ENCODE assay signal across 17 cellular contexts in the genomic region with DNA sequence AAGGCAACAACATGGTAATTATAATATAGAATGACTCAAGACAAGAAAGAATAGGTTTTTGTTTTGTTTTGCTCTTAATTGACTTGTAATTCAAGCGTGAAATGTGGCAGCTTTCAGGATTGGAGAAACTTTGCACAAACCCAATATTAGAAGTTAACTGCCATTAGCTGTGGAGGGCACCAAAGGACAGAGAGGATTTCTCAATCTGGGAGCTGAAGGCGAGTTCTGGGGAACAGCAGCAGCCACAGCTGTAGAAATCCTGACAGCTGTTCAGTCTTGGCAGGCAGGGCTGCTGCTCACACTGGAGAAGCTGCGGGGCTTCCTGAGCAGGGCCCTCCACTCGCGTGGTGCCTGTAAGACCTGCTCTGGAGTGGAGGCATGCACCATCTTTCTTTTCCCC. TPM values are rescaled to one million over a fixed set of nuclear protein-coding genes. Genes with fewer than 3 reads are reported as not detected.
DNase-seq lines count a peak whose midpoint lies in the region; ATAC-seq and TF ChIP-seq lines count a peak whose summit lies in the region.
"Had no signal": no experiment of that assay in that cellular context is flagged by ENCODE, and none has a peak within 500 bp of the region (broad histone marks: within the 10 kb centered on the region; RNA-seq: fewer than 3 reads in every experiment).

No MANE protein-coding gene starts in this region.

- peak; percentile 60 for DNase-seq in AG10803 (ENCODE audit: low read depth)
- no peak for DNase-seq in NT2/D1 (ENCODE audit: low read depth, low spot score)
- peak in 4 of 5 donors; percentile 55 to 80 (median 68) for DNase-seq in heart left ventricle
- peak; percentile 50 to 77 for DNase-seq in psoas muscle
- DNase-seq in activated gamma-delta T cell (lab: John Stamatoyannopoulos, UW) = no peak
- no peak for DNase-seq in HuH-7 (ENCODE audit: low spot score)
- DNase-seq: activated CD8-positive, alpha-beta memory T cell treated with anti-CD3 and anti-CD28 coated beads, Interleukin-2, amount 10 ng/mL, durations not matched to agents 7 days and 5 days; activated naive CD4-positive, alpha-beta T cell; effector CD8-positive, alpha-beta T cell; H7; islet precursor cell; KBM-7; NCI-H146; stimulated activated CD4-positive, alpha-beta T cell treated with anti-CD3 and anti-CD28 coated beads, Interleukin-4, amount 100 ng/mL, for 24 hours; T-cell had no signal

- H3K4me3 ChIP-seq in AG10803 (ENCODE audit: low read length) = no peak overlapping the region
- H3K4me3 ChIP-seq in NT2/D1 (ENCODE audit: insufficient read length, low read depth) = no peak overlapping the region
- H3K4me3 ChIP-seq in heart left ventricle = no peak overlapping the region
- no peak overlapping the region for H3K4me3 ChIP-seq in psoas muscle

- H3K36me3 ChIP-seq in NT2/D1 (ENCODE audit: insufficient read depth, insufficient read length, low read length) (peaks cover 5% of the 10 kb centered on the region), heart left ventricle (no peaks in the 10 kb centered on the region), psoas muscle (ENCODE audit: insufficient read depth in 1 of 2, low read depth in 1 of 2) (no peaks in the 10 kb centered on the region)

- peak in 3 of 4 donors; percentile 65 to 77 (median 72) for ATAC-seq in heart left ventricle
- ATAC-seq in psoas muscle = peak; percentile 34 to 74 (median 55)
- no peak for ATAC-seq in GM21576 (IDR thresholded peaks at IDR 0.05; ENCODE audit: unreplicated experiment)
- ATAC-seq in HG03159 (IDR thresholded peaks at IDR 0.05; ENCODE audit: unreplicated experiment) = no peak
- ATAC-seq: activated CD8-positive, alpha-beta memory T cell treated with anti-CD3 and anti-CD28 coated beads, Interleukin-2, amount 10 ng/mL, durations not matched to agents 7 days and 5 days; T-cell had no signal

- H3K4me1 ChIP-seq in NT2/D1 (ENCODE audit: insufficient read depth, insufficient read length) = no peaks in the 10 kb centered on the region
- H3K4me1 ChIP-seq in heart left ventricle = peaks cover 0 to 62% (median 31%) of the 10 kb centered on the region in 12 donors
- peaks cover 12% of the 10 kb centered on the region for H3K4me1 ChIP-seq in psoas muscle

- H3K9ac ChIP-seq in NT2/D1 (ENCODE audit: insufficient read length, low read depth) = peak overlapping the region; percentile 4

- intact Hi-C loops in heart left ventricle (cut with DNase I) (loop anchor here in 7 of 10 donors (2.0 to 10.0 kb wide), 7 partner anchors 189 to 962 kb away; no protein-coding TSS in a partner anchor), psoas muscle (cut with DNase I) (loop anchor here (5.0 to 10.0 kb wide), 3 partner anchors 539 to 962 kb away; no protein-coding TSS in a partner anchor)

- H3K27me3 ChIP-seq in NT2/D1 (ENCODE audit: insufficient read depth, insufficient read length) (no peaks in the 10 kb centered on the region), heart left ventricle (no peaks in the 10 kb centered on the region), psoas muscle (ENCODE audit: insufficient read depth in 3 of 3, low read length in 2 of 3) (no peaks in the 10 kb centered on the region)

- WGBS in heart left ventricle, 4 donors = 54 to 69% (median 60%) methylated on average over 5 of the region's 5 CpGs
- 28 to 29% (median 28%) methylated on average over 5 of the region's 5 CpGs for WGBS in psoas muscle, 3 donors

- peak overlapping the region in 6 of 12 donors; percentile 4 to 71 (median 32) for H3K27ac ChIP-seq in heart left ventricle
- no peak overlapping the region for H3K27ac ChIP-seq in psoas muscle

- H3K9me3 ChIP-seq in NT2/D1 (ENCODE audit: insufficient read depth, low read length) = no peaks in the 10 kb centered on the region
- H3K9me3 ChIP-seq in heart left ventricle = no peaks in the 10 kb centered on the region
- H3K9me3 ChIP-seq in psoas muscle = no peaks in the 10 kb centered on the region

- TF ChIP-seq POLR2A in heart left ventricle (IDR thresholded peaks at IDR 0.05) = no peak

- TF ChIP-seq CTCF in AG10803 (conservative IDR thresholded peaks at IDR 0.05; ENCODE audit: low read length) = no peak
- peak in 2 of 12 donors; percentile 5 to 10 for TF ChIP-seq CTCF in heart left ventricle (IDR thresholded peaks at IDR 0.05)
- no peak for TF ChIP-seq CTCF in psoas muscle (IDR thresholded peaks at IDR 0.05)

RNA-seq across cellular contexts. Expression of a gene that starts 33.2 kb away (rescaled TPM):
- total RNA-seq in heart left ventricle (100 to 1,000 TPM in 1 of 9 donors, 10 to 100 TPM in 8; 38.8 to 137 (median 49.9) TPM), psoas muscle (100 to 1,000 TPM in 2 of 4 donors, 10 to 100 TPM in 2; 49.1 to 206 (median 90.3) TPM)
- polyA plus RNA-seq in heart left ventricle (100 to 1,000 TPM in 1 of 2 donors, 10 to 100 TPM in 1; 23.8 to 100 TPM), psoas muscle (100 to 1,000 TPM in 1 of 3 donors, 10 to 100 TPM in 2; 27.1 to 129 (median 68.6) TPM)

Comparison
In these comparisons a context has a peak if more than half of its experiments do, and no peak if none do; other contexts are left out.
1. DNase-seq: peak in AG10803 (single experiment), heart left ventricle (4 of 5) and psoas muscle (2 of 2); none in NT2/D1 (single experiment), activated gamma-delta T cell (single experiment) and HuH-7 (single experiment).
2. ATAC-seq: peak in heart left ventricle (3 of 4) and psoas muscle (4 of 4); none in GM21576 (single experiment) and HG03159 (single experiment).